ENCODE assay signal across 1 cellular context in the genomic region with DNA sequence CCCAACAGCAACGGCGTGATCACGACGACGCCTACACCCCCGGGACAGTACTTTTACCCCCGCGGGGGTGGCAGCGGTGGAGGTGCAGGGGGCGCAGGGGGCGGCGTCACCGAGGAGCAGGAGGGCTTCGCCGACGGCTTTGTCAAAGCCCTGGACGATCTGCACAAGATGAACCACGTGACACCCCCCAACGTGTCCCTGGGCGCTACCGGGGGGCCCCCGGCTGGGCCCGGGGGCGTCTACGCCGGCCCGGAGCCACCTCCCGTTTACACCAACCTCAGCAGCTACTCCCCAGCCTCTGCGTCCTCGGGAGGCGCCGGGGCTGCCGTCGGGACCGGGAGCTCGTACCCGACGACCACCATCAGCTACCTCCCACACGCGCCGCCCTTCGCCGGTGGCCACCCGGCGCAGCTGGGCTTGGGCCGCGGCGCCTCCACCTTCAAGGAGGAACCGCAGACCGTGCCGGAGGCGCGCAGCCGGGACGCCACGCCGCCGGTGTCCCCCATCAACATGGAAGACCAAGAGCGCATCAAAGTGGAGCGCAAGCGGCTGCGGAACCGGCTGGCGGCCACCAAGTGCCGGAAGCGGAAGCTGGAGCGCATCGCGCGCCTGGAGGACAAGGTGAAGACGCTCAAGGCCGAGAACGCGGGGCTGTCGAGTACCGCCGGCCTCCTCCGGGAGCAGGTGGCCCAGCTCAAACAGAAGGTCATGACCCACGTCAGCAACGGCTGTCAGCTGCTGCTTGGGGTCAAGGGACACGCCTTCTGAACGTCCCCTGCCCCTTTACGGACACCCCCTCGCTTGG.
A peak's percentile ranks its signal among the peaks of the same experiment; 100 is the strongest.
TF ChIP-seq lines count a peak whose summit lies in the region.

No MANE protein-coding gene starts in this region.

TF ChIP-seq in HepG2, 621 proteins besides CTCF, POLR2A, EP300 and RAD21 (continued from another document and continues in another):
- TF ChIP-seq ZNF318 (CRISPR knock-in tag; IDR thresholded peaks at IDR 0.05) (no peak), DNMT1 (CRISPR knock-in tag; IDR thresholded peaks at IDR 0.05) (peak; percentile 78; the same call in 1 of the 2 replicates), ZNF776 (CRISPR knock-in tag; IDR thresholded peaks at IDR 0.05) (peak; percentile 86), FOXK2 (IDR thresholded peaks at IDR 0.05) (no peak), GTF3A (CRISPR knock-in tag; conservative IDR thresholded peaks at IDR 0.05) (no peak), NR2F2 (IDR thresholded peaks at IDR 0.05; ENCODE audit: borderline replicate concordance, low read depth) (no peak; the same call in 1 of the 2 replicates), MAF1 (CRISPR knock-in tag; IDR thresholded peaks at IDR 0.05; ENCODE audit: borderline replicate concordance) (no peak), RAD51 (IDR thresholded peaks at IDR 0.05; ENCODE audit: borderline replicate concordance) (peak; percentile 53; the same call in 1 of the 2 replicates), ZNF713 (CRISPR knock-in tag; IDR thresholded peaks at IDR 0.05) (no peak), CREB3 (CRISPR knock-in tag; IDR thresholded peaks at IDR 0.05) (no peak), CEBPB (IDR thresholded peaks at IDR 0.05; ENCODE audit: borderline replicate concordance, low read depth, low read length) (no peak), FOXA1 (IDR thresholded peaks at IDR 0.05) (no peak), FOXA1 (CRISPR knock-in tag; IDR thresholded peaks at IDR 0.05) (peak; percentile 37; the same call in 1 of the 2 replicates), ELF3 (CRISPR knock-in tag; IDR thresholded peaks at IDR 0.05) (peak; percentile 72), ATF4 (CRISPR knock-in tag; IDR thresholded peaks at IDR 0.05) (no peak), TRIM24 (CRISPR knock-in tag; IDR thresholded peaks at IDR 0.05) (no peak), ZFP36L1 (CRISPR knock-in tag; IDR thresholded peaks at IDR 0.05) (0 out of 2 replicates have a peak, but pooled peaks have one; percentile 64), SYNCRIP (IDR thresholded peaks at IDR 0.05; ENCODE audit: insufficient read depth, low read depth, low read length) (no peak), ZNF354B (CRISPR knock-in tag; IDR thresholded peaks at IDR 0.05) (0 out of 2 replicates have a peak, but pooled peaks have one; percentile 43), ZNF136 (CRISPR knock-in tag; IDR thresholded peaks at IDR 0.05; ENCODE audit: low read depth) (no peak), STAT5B (CRISPR knock-in tag; IDR thresholded peaks at IDR 0.05) (no peak), ZNF414 (CRISPR knock-in tag; IDR thresholded peaks at IDR 0.05) (no peak)
- TF ChIP-seq, protein P1, sequence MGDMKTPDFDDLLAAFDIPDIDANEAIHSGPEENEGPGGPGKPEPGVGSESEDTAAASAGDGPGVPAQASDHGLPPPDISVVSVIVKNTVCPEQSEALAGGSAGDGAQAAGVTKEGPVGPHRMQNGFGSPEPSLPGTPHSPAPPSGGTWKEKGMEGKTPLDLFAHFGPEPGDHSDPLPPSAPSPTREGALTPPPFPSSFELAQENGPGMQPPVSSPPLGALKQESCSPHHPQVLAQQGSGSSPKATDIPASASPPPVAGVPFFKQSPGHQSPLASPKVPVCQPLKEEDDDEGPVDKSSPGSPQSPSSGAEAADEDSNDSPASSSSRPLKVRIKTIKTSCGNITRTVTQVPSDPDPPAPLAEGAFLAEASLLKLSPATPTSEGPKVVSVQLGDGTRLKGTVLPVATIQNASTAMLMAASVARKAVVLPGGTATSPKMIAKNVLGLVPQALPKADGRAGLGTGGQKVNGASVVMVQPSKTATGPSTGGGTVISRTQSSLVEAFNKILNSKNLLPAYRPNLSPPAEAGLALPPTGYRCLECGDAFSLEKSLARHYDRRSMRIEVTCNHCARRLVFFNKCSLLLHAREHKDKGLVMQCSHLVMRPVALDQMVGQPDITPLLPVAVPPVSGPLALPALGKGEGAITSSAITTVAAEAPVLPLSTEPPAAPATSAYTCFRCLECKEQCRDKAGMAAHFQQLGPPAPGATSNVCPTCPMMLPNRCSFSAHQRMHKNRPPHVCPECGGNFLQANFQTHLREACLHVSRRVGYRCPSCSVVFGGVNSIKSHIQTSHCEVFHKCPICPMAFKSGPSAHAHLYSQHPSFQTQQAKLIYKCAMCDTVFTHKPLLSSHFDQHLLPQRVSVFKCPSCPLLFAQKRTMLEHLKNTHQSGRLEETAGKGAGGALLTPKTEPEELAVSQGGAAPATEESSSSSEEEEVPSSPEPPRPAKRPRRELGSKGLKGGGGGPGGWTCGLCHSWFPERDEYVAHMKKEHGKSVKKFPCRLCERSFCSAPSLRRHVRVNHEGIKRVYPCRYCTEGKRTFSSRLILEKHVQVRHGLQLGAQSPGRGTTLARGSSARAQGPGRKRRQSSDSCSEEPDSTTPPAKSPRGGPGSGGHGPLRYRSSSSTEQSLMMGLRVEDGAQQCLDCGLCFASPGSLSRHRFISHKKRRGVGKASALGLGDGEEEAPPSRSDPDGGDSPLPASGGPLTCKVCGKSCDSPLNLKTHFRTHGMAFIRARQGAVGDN (CRISPR knock-in tag; IDR thresholded peaks at IDR 0.05), result peak; percentile 94
- TF ChIP-seq, protein P2, sequence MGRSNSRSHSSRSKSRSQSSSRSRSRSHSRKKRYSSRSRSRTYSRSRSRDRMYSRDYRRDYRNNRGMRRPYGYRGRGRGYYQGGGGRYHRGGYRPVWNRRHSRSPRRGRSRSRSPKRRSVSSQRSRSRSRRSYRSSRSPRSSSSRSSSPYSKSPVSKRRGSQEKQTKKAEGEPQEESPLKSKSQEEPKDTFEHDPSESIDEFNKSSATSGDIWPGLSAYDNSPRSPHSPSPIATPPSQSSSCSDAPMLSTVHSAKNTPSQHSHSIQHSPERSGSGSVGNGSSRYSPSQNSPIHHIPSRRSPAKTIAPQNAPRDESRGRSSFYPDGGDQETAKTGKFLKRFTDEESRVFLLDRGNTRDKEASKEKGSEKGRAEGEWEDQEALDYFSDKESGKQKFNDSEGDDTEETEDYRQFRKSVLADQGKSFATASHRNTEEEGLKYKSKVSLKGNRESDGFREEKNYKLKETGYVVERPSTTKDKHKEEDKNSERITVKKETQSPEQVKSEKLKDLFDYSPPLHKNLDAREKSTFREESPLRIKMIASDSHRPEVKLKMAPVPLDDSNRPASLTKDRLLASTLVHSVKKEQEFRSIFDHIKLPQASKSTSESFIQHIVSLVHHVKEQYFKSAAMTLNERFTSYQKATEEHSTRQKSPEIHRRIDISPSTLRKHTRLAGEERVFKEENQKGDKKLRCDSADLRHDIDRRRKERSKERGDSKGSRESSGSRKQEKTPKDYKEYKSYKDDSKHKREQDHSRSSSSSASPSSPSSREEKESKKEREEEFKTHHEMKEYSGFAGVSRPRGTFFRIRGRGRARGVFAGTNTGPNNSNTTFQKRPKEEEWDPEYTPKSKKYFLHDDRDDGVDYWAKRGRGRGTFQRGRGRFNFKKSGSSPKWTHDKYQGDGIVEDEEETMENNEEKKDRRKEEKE (IDR thresholded peaks at IDR 0.05), result no peak
- TF ChIP-seq, protein P3, sequence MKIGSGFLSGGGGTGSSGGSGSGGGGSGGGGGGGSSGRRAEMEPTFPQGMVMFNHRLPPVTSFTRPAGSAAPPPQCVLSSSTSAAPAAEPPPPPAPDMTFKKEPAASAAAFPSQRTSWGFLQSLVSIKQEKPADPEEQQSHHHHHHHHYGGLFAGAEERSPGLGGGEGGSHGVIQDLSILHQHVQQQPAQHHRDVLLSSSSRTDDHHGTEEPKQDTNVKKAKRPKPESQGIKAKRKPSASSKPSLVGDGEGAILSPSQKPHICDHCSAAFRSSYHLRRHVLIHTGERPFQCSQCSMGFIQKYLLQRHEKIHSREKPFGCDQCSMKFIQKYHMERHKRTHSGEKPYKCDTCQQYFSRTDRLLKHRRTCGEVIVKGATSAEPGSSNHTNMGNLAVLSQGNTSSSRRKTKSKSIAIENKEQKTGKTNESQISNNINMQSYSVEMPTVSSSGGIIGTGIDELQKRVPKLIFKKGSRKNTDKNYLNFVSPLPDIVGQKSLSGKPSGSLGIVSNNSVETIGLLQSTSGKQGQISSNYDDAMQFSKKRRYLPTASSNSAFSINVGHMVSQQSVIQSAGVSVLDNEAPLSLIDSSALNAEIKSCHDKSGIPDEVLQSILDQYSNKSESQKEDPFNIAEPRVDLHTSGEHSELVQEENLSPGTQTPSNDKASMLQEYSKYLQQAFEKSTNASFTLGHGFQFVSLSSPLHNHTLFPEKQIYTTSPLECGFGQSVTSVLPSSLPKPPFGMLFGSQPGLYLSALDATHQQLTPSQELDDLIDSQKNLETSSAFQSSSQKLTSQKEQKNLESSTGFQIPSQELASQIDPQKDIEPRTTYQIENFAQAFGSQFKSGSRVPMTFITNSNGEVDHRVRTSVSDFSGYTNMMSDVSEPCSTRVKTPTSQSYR (CRISPR knock-in tag; IDR thresholded peaks at IDR 0.05; ENCODE audit: borderline replicate concordance), result peak; percentile 53; the same call in 1 of the 2 replicates
- TF ChIP-seq, protein P4, sequence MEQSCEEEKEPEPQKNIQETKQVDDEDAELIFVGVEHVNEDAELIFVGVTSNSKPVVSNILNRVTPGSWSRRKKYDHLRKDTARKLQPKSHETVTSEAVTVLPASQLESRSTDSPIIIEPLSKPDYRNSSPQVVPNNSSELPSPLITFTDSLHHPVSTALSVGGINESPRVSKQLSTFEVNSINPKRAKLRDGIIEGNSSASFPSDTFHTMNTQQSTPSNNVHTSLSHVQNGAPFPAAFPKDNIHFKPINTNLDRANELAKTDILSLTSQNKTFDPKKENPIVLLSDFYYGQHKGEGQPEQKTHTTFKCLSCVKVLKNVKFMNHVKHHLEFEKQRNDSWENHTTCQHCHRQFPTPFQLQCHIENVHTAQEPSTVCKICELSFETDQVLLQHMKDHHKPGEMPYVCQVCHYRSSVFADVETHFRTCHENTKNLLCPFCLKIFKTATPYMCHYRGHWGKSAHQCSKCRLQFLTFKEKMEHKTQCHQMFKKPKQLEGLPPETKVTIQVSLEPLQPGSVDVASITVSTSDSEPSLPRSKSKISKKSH (CRISPR knock-in tag; IDR thresholded peaks at IDR 0.05; ENCODE audit: borderline replicate concordance), result peak; percentile 80; the same call in 1 of the 2 replicates
